12 cellular contexts compared by ENCODE assay signal in genomic region chr5:74434124-74434899, GRCh38.
A peak's percentile ranks its signal among the peaks of the same experiment; 100 is the strongest.
DNase-seq lines count a peak whose midpoint lies in the region; ATAC-seq, FAIRE-seq and TF ChIP-seq lines count a peak whose summit lies in the region.
"Had no signal": no experiment of that assay in that cellular context is flagged by ENCODE, and none has a peak within 500 bp of the region (broad histone marks: within the 10 kb centered on the region; RNA-seq: fewer than 3 reads in every experiment).

No MANE protein-coding gene starts in this region.

- no peaks in the 10 kb centered on the region for H3K23me2 ChIP-seq in H1 (ENCODE audit: low read depth, low read length)

- peaks cover 30% of the 10 kb centered on the region for H3K4me1 ChIP-seq in A673 (ENCODE audit: insufficient read depth, low read length, poor library complexity, severe bottlenecking)
- peaks cover 3 to 15% (median 11%) of the 10 kb centered on the region in 4 experiments; a peak in 4 of 7 replicates for H3K4me1 ChIP-seq in H1 (replicated peaks in 1 of 4; ENCODE audit: control insufficient read depth in 3 of 4, insufficient read depth in 4 of 4, low read length in 3 of 4)
- H3K4me1 ChIP-seq in mesenchymal stem cell (ENCODE audit: control insufficient read depth, insufficient read depth, low read depth, low read length), result peaks cover 4% of the 10 kb centered on the region

- CTCF ChIA-PET in A673 (lab: Charles Lee), result no interaction called here
- CTCF ChIA-PET in H1 (lab: Charles Lee; ENCODE audit: partially characterized antibody), result interaction anchor here (1.2 to 1.8 kb wide), 3 partner anchors 27 to 532 kb away, joined by 4 to 6 read pairs (median 4); no protein-coding TSS in a partner anchor
- CTCF ChIA-PET in activated naive CD4-positive, alpha-beta T cell treated with anti-CD3 and anti-CD28 coated beads for 36 hours (lab: Charles Lee), result no interaction called here

- no peak overlapping the region for H2BK20ac ChIP-seq in H1 (ENCODE audit: low read length)

- no peak overlapping the region for H2AK5ac ChIP-seq in H1 (ENCODE audit: low read depth, low read length)
- H2AK5ac ChIP-seq in mesenchymal stem cell (ENCODE audit: low read length, severe bottlenecking), result no peak overlapping the region

- H4K5ac ChIP-seq in H1 (ENCODE audit: insufficient read length, low read depth, low read length), result no peak overlapping the region

- H3K79me1 ChIP-seq in H1 (ENCODE audit: low read depth, low read length) (no peaks in the 10 kb centered on the region), mesenchymal stem cell (replicated peaks; ENCODE audit: low read length, poor library complexity, severe bottlenecking) (no peaks in the 10 kb centered on the region)

- peaks cover 29% of the 10 kb centered on the region for H3K27me3 Mint-ChIP-seq in activated naive CD4-positive, alpha-beta T cell treated with anti-CD3 and anti-CD28 coated beads for 36 hours (ENCODE audit: low read depth)

- H3K23ac ChIP-seq in H1 (ENCODE audit: insufficient read length) (no peak overlapping the region), mesenchymal stem cell (ENCODE audit: low read length in 2 of 2) (no peak overlapping the region)

- intact Hi-C loops in A673 (cut with micrococcal nuclease; ENCODE audit: unreplicated experiment), result loop anchor here (5.0 kb wide), 2 partner anchors 108 to 208 kb away; partner anchors contain the start of gene ENC1
- intact Hi-C loops in activated naive CD4-positive, alpha-beta T cell treated with anti-CD3 and anti-CD28 coated beads for 36 hours (cut with micrococcal nuclease), result no loop called here

- no peak for TF ChIP-seq RAD21 in H1 (IDR thresholded peaks at IDR 0.05 in 1 of 2, conservative IDR thresholded peaks at IDR 0.05 in 1 of 2; ENCODE audit: low read depth in 2 of 2, low read length in 2 of 2)

- no peaks in the 10 kb centered on the region for H3K9me3 Mint-ChIP-seq in activated naive CD4-positive, alpha-beta T cell treated with anti-CD3 and anti-CD28 coated beads for 36 hours

- H2BK120ac ChIP-seq in H1 (replicated peaks; ENCODE audit: low read depth, low read length), result no peak overlapping the region
- H2BK120ac ChIP-seq in mesenchymal stem cell (ENCODE audit: low read depth, low read length), result no peak overlapping the region

- H3K4me3 ChIP-seq in A673 (ENCODE audit: low read depth, low read length, poor library complexity, severe bottlenecking) (peak overlapping the region; percentile 8), NB4 (ENCODE audit: low read depth, low read length) (no peak overlapping the region), H1 (ENCODE audit: extremely low read depth in 1 of 4, insufficient read depth in 2 of 4, low read depth in 3 of 4, low read length in 4 of 4) (peak overlapping the region in 1 of 4 experiments; percentile 29; a peak in 4 of 8 replicates), mesenchymal stem cell (ENCODE audit: insufficient read depth in 1 of 2, low read depth in 1 of 2, low read length in 2 of 2) (peak overlapping the region in 1 of 2 experiments; percentile 34)
- H3K4me3 ChIP-seq: suprapubic skin had no signal

- H4K8ac ChIP-seq in H1 (ENCODE audit: extremely low read depth, insufficient read depth, low read length), result no peak overlapping the region
- no peak overlapping the region for H4K8ac ChIP-seq in mesenchymal stem cell (ENCODE audit: low read length)

- TF ChIP-seq EP300 in H1 (IDR thresholded peaks at IDR 0.05; ENCODE audit: borderline replicate concordance in 1 of 2, low read depth in 2 of 2, low read length in 2 of 2), result no peak

- no peak overlapping the region for H3K27ac Mint-ChIP-seq in activated naive CD4-positive, alpha-beta T cell treated with anti-CD3 and anti-CD28 coated beads for 36 hours

- no peak for TF ChIP-seq POLR2A in NB4 (IDR thresholded peaks at IDR 0.05; ENCODE audit: extremely low read depth, insufficient read length)
- no peak for TF ChIP-seq POLR2A in H1 (IDR thresholded peaks at IDR 0.05; ENCODE audit: control extremely low read depth in 1 of 2, low read depth in 2 of 2, low read length in 2 of 2)

- no peak overlapping the region for H3K4me3 Mint-ChIP-seq in activated naive CD4-positive, alpha-beta T cell treated with anti-CD3 and anti-CD28 coated beads for 36 hours

- H3K79me2 ChIP-seq in H1 (ENCODE audit: control insufficient read depth in 1 of 2, insufficient read depth in 2 of 2, low read length in 2 of 2), result no peaks in the 10 kb centered on the region

- H2AFZ ChIP-seq in H1 (ENCODE audit: low read length) (no peak overlapping the region), mesenchymal stem cell (ENCODE audit: low read depth, low read length) (no peak overlapping the region)

- H4K20me1 ChIP-seq in H1 (replicated peaks in 1 of 2; ENCODE audit: control insufficient read depth in 1 of 2, insufficient read depth in 2 of 2, low read length in 2 of 2), result no peaks in the 10 kb centered on the region

- H2BK12ac ChIP-seq in H1 (ENCODE audit: low read depth, low read length), result no peak overlapping the region
- peak overlapping the region; percentile 21 to 79 for H2BK12ac ChIP-seq in mesenchymal stem cell (ENCODE audit: low read length in 2 of 2)

- H3K56ac ChIP-seq in H1 (replicated peaks; ENCODE audit: insufficient read length, low read depth, low read length), result no peak overlapping the region

- no peak overlapping the region for H2BK15ac ChIP-seq in H1 (ENCODE audit: low read length)
- no peak overlapping the region for H2BK15ac ChIP-seq in mesenchymal stem cell (ENCODE audit: low read depth, poor library complexity, severe bottlenecking)

- ATAC-seq in HG02642 (IDR thresholded peaks at IDR 0.05; ENCODE audit: poor library complexity, unreplicated experiment), result no peak

- H3K14ac ChIP-seq in H1 (ENCODE audit: insufficient read length), result no peak overlapping the region
- no peak overlapping the region for H3K14ac ChIP-seq in mesenchymal stem cell (ENCODE audit: low read length in 2 of 2)

- H3K18ac ChIP-seq in H1 (ENCODE audit: extremely low read depth, low read length) (no peak overlapping the region), mesenchymal stem cell (ENCODE audit: low read depth in 1 of 2, low read length in 2 of 2) (peak overlapping the region; percentile 11 to 47)

- WGBS in H1 (ENCODE audit: extremely low coverage in 1 of 2, insufficient coverage in 1 of 2, insufficient read length in 1 of 2, insufficient replicate concordance in 2 of 2, low coverage in 1 of 2, low lambda C conversion rate in 2 of 2, missing lambda C conversion rate in 1 of 2), 2 experiments, result 54% methylated on average over 4 of the region's 4 CpGs; no CpG with 5 or more reads in 1 of the 2 experiments
- 53% methylated on average over 4 of the region's 4 CpGs for WGBS in mesenchymal stem cell

- H3K4me2 ChIP-seq in H1 (ENCODE audit: insufficient read depth in 1 of 2, low read depth in 2 of 2, low read length in 2 of 2) (peak overlapping the region; percentile 42 to 50), mesenchymal stem cell (ENCODE audit: low read length, poor library complexity, severe bottlenecking) (peak overlapping the region; percentile 27)

- H3K27ac ChIP-seq in A673 (ENCODE audit: low read depth, low read length, poor library complexity, severe bottlenecking) (peak overlapping the region; percentile 59), H1 (ENCODE audit: low read depth, low read length) (no peak overlapping the region), mesenchymal stem cell (ENCODE audit: low read length, poor library complexity, severe bottlenecking) (no peak overlapping the region)
- H3K27ac ChIP-seq: suprapubic skin had no signal

- no peak overlapping the region for H3K4ac ChIP-seq in H1 (replicated peaks; ENCODE audit: insufficient read length, low read depth, low read length)
- peak overlapping the region in 1 of 2 experiments; percentile 40 for H3K4ac ChIP-seq in mesenchymal stem cell (ENCODE audit: low read depth in 1 of 2, low read length in 2 of 2)

- BruUV-seq in A673 (replicated peaks; lab: Mats Ljungman, UMichigan), result no TSS peak

- DNase-seq in A673 (ENCODE audit: low spot score) (peak; percentile 73), NB4 (ENCODE audit: low read depth) (peak; percentile 69), H1 (ENCODE audit: low read depth in 1 of 2, low spot score in 2 of 2) (no peak), mesenchymal stem cell (no peak), islet precursor cell (no peak)
- DNase-seq in activated naive CD4-positive, alpha-beta T cell treated with anti-CD3 and anti-CD28 coated beads for 36 hours, result no peak
- DNase-seq in activated CD4-positive, alpha-beta T cell treated with anti-CD3 and anti-CD28 coated beads, Interleukin-2, amount 50 U/mL, for 4 hours, result no peak
- DNase-seq: NCI-H2081 treated with DMSO at 0.1 percent for 48 hours; stimulated activated CD4-positive, alpha-beta T cell treated with anti-CD3 and anti-CD28 coated beads, Interleukin-2, amount 100 ng/mL, for 48 hours had no signal

- POLR2A ChIA-PET in A673 (lab: Charles Lee; ENCODE audit: low non-redundant PET) (interaction anchor here (0.7 kb wide), 1 partner anchor 123 kb away, joined by 6 read pairs; no protein-coding TSS in a partner anchor), H1 (lab: Charles Lee; ENCODE audit: partially characterized antibody) (interaction anchor here (0.6 kb wide), 1 partner anchor 602 kb away, joined by 3 read pairs; no protein-coding TSS in a partner anchor)

- TF ChIP-seq CTCF in A673 (conservative IDR thresholded peaks at IDR 0.05; ENCODE audit: low read depth, low read length) (no peak), NB4 (IDR thresholded peaks at IDR 0.05; ENCODE audit: low read depth, low read length) (no peak), H1 (IDR thresholded peaks at IDR 0.05; ENCODE audit: control extremely low read depth in 1 of 3, insufficient read depth in 1 of 3, low read depth in 1 of 3, low read length in 3 of 3) (no peak)

- H3K36me3 ChIP-seq in A673 (ENCODE audit: insufficient read depth, low read length, poor library complexity, severe bottlenecking), result no peaks in the 10 kb centered on the region
- no peaks in the 10 kb centered on the region for H3K36me3 ChIP-seq in H1 (ENCODE audit: control insufficient read depth in 2 of 4, insufficient read depth in 4 of 4, low read length in 3 of 4)
- no peaks in the 10 kb centered on the region for H3K36me3 ChIP-seq in mesenchymal stem cell (ENCODE audit: control insufficient read depth in 1 of 2, insufficient read depth in 2 of 2, low read depth in 1 of 2, low read length in 2 of 2)
- H3K36me3 ChIP-seq: suprapubic skin had no signal

- H2BK5ac ChIP-seq in H1 (ENCODE audit: low read depth, low read length), result peak overlapping the region; percentile 12; the same call in 1 of the 2 replicates
- H2BK5ac ChIP-seq in mesenchymal stem cell (ENCODE audit: low read depth, low read length, poor library complexity, severe bottlenecking), result no peak overlapping the region

- H4K91ac ChIP-seq in H1 (replicated peaks; ENCODE audit: insufficient read length, low read length) (no peak overlapping the region), mesenchymal stem cell (ENCODE audit: low read length) (no peak overlapping the region)

- H3K4me1 Mint-ChIP-seq in activated naive CD4-positive, alpha-beta T cell treated with anti-CD3 and anti-CD28 coated beads for 36 hours (ENCODE audit: low read depth), result no peaks in the 10 kb centered on the region

- H3K27me3 ChIP-seq in A673 (replicated peaks; ENCODE audit: insufficient read depth, low read depth, low read length, poor library complexity), result no peaks in the 10 kb centered on the region
- no peaks in the 10 kb centered on the region; a peak in 1 of 7 replicates for H3K27me3 ChIP-seq in H1 (replicated peaks in 1 of 4; ENCODE audit: control insufficient read depth in 3 of 4, extremely low read depth in 1 of 4, insufficient read depth in 3 of 4, low read length in 3 of 4)
- H3K27me3 ChIP-seq in mesenchymal stem cell (ENCODE audit: control insufficient read depth in 1 of 2, insufficient read depth in 1 of 2, low read length in 2 of 2), result no peaks in the 10 kb centered on the region
- H3K27me3 ChIP-seq: suprapubic skin had no signal

- no peaks in the 10 kb centered on the region for H3K36me3 Mint-ChIP-seq in activated naive CD4-positive, alpha-beta T cell treated with anti-CD3 and anti-CD28 coated beads for 36 hours (ENCODE audit: low read depth)

- no peaks in the 10 kb centered on the region for H3K9me3 ChIP-seq in A673 (ENCODE audit: low read depth, low read length, poor library complexity, severe bottlenecking)
- no peaks in the 10 kb centered on the region for H3K9me3 ChIP-seq in H1 (ENCODE audit: insufficient read depth in 2 of 2, low read depth in 1 of 2, low read length in 1 of 2)
- H3K9me3 ChIP-seq in mesenchymal stem cell (ENCODE audit: control insufficient read depth, low read length), result no peaks in the 10 kb centered on the region
- H3K9me3 ChIP-seq: suprapubic skin had no signal

- FAIRE-seq in H1 (lab: Jason Lieb, UNC), result no peak
- FAIRE-seq: frontal cortex had no signal

- H3K9ac ChIP-seq in H1 (replicated peaks in 1 of 4; ENCODE audit: extremely low read depth in 1 of 4, low read depth in 3 of 4, low read length in 3 of 4) (no peak overlapping the region), mesenchymal stem cell (ENCODE audit: low read length) (no peak overlapping the region)

Comparison
In these comparisons a context has a peak if more than half of its experiments do, and no peak if none do; other contexts are left out.
1. DNase-seq: peak in A673 (single experiment) and NB4 (single experiment); none in H1 (0 of 2), mesenchymal stem cell (single experiment), islet precursor cell (single experiment), activated naive CD4-positive, alpha-beta T cell treated with anti-CD3 and anti-CD28 coated beads for 36 hours (single experiment) and activated CD4-positive, alpha-beta T cell treated with anti-CD3 and anti-CD28 coated beads, Interleukin-2, amount 50 U/mL, for 4 hours (0 of 2).